In the genomic region with DNA sequence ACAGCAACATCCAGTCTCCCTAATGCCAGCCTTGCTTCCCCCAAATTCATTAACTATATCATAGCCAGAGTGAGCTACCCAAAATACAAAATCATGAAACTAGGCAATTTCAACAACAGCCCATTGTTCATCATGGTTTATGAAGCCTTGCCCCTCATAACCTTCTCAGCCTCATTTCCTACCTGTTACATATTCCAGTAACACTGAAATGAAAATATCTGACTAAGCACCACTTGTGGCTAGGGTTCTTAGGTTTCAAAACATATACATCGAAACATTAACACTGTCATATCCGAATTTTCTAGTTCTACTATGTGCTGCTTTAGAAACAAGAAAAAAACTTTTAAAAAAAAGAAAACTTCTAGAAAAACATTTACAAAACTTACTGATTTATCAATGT, we compare ENCODE assay signal across 19 cellular contexts.
"Had no signal": no experiment of that assay in that cellular context is flagged by ENCODE, and none has a peak within 500 bp of the region (broad histone marks: within the 10 kb centered on the region; RNA-seq: fewer than 3 reads in every experiment).

No MANE protein-coding gene starts in this region.

- H3K4me1 Mint-ChIP-seq: activated naive CD8-positive, alpha-beta T cell treated with anti-CD3 and anti-CD28 coated beads for 36 hours; stimulated activated memory B cell treated with anti-CD40 and anti-IgM and Interleukin-4, amounts not matched to agents 10 μg/mL and 1 μg/mL and 100 μg/mL, for 72 hours; T-cell had no signal

- H3K27me3 ChIP-seq: brain microvascular endothelial cell, esophagus muscularis mucosa, neutrophil, transverse colon, vagina had no signal

- FAIRE-seq: keratinocyte had no signal

- H3K4me3 ChIP-seq: esophagus muscularis mucosa, transverse colon, vagina had no signal

- H3K4me3 Mint-ChIP-seq: activated CD4-positive, alpha-beta T cell treated with anti-CD3 and anti-CD28 coated beads, Interleukin-2, amount 10 ng/mL, durations not matched to agents 7 days and 5 days; activated naive CD8-positive, alpha-beta T cell treated with anti-CD3 and anti-CD28 coated beads for 36 hours; naive thymus-derived CD4-positive, alpha-beta T cell; stimulated activated memory B cell treated with anti-CD40 and anti-IgM and Interleukin-4, amounts not matched to agents 10 μg/mL and 1 μg/mL and 100 μg/mL, for 72 hours; T-cell had no signal

- H3K4me2 ChIP-seq: SK-N-SH had no signal

- H3K9me3 Mint-ChIP-seq: activated CD4-positive, alpha-beta T cell treated with anti-CD3 and anti-CD28 coated beads, Interleukin-2, amount 10 ng/mL, durations not matched to agents 7 days and 5 days; activated naive CD8-positive, alpha-beta T cell treated with anti-CD3 and anti-CD28 coated beads for 36 hours; naive thymus-derived CD4-positive, alpha-beta T cell; stimulated activated memory B cell treated with anti-CD40 and anti-IgM and Interleukin-4, amounts not matched to agents 10 μg/mL and 1 μg/mL and 100 μg/mL, for 72 hours; T-cell had no signal

- H3K27me3 Mint-ChIP-seq: activated CD4-positive, alpha-beta T cell treated with anti-CD3 and anti-CD28 coated beads, Interleukin-2, amount 10 ng/mL, durations not matched to agents 7 days and 5 days; activated naive CD8-positive, alpha-beta T cell treated with anti-CD3 and anti-CD28 coated beads for 36 hours; naive thymus-derived CD4-positive, alpha-beta T cell; stimulated activated memory B cell treated with anti-CD40 and anti-IgM and Interleukin-4, amounts not matched to agents 10 μg/mL and 1 μg/mL and 100 μg/mL, for 72 hours; T-cell had no signal

- DNase-seq: activated CD4-positive, alpha-beta T cell treated with anti-CD3 and anti-CD28 coated beads, Interleukin-2, amount 10 ng/mL, durations not matched to agents 7 days and 5 days; activated naive CD8-positive, alpha-beta T cell treated with anti-CD3 and anti-CD28 coated beads for 36 hours; anterior cingulate cortex; brain microvascular endothelial cell; cortex of kidney; effector CD4-positive, alpha-beta T cell; naive thymus-derived CD4-positive, alpha-beta T cell; SK-N-SH; stimulated activated CD4-positive, alpha-beta T cell treated with anti-CD3 and anti-CD28 coated beads, Interleukin-12 subunit alpha, Interleukin-12 subunit beta, amount 100 ng/mL, for 4 hours; stimulated activated CD4-positive, alpha-beta T cell treated with anti-CD3 and anti-CD28 coated beads, Interleukin-2, amount 100 ng/mL, for 24 hours; T-cell; T1000; transverse colon had no signal

- H3K27ac ChIP-seq: brain microvascular endothelial cell, esophagus muscularis mucosa, neutrophil, transverse colon, vagina had no signal

- H3K9me3 ChIP-seq: esophagus muscularis mucosa, neutrophil, SK-N-SH, transverse colon, vagina had no signal

- H3K9ac ChIP-seq: SK-N-SH had no signal

- H3K4me1 ChIP-seq: esophagus muscularis mucosa, transverse colon, vagina had no signal

- H3K27ac Mint-ChIP-seq: activated CD4-positive, alpha-beta T cell treated with anti-CD3 and anti-CD28 coated beads, Interleukin-2, amount 10 ng/mL, durations not matched to agents 7 days and 5 days; activated naive CD8-positive, alpha-beta T cell treated with anti-CD3 and anti-CD28 coated beads for 36 hours; stimulated activated memory B cell treated with anti-CD40 and anti-IgM and Interleukin-4, amounts not matched to agents 10 μg/mL and 1 μg/mL and 100 μg/mL, for 72 hours had no signal

- ATAC-seq: left lobe of liver; naive thymus-derived CD4-positive, alpha-beta T cell; stimulated activated memory B cell treated with anti-CD40 and anti-IgM and Interleukin-4, amounts not matched to agents 10 μg/mL and 1 μg/mL and 100 μg/mL, for 72 hours; T-cell had no signal
